In the genomic region with DNA sequence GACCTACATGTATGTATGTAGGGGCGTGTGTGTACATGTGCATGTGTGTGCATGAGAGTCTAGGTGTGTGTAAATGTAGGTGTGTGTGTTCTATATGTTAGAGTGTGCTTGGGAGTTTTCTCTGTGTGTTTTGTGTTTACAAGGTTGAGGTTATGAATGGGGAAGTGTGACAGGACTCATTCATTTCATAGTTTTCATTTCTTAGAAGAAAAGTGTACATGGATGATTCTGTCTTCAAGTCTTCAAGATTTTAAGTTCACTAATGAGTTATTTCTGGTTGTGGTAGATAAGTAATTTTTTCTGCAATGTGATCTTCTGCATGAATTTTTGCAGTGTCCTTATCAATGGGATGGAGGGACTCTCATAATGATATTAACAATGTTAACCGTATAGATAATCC, we compare ENCODE assay signal across 22 cellular contexts.
DNase-seq lines count a peak whose midpoint lies in the region; ATAC-seq lines count a peak whose summit lies in the region.
"Had no signal": no experiment of that assay in that cellular context is flagged by ENCODE, and none has a peak within 500 bp of the region (broad histone marks: within the 10 kb centered on the region; RNA-seq: fewer than 3 reads in every experiment).

No MANE protein-coding gene starts in this region.

- peak; percentile 59 for ATAC-seq in GM18499 (IDR thresholded peaks at IDR 0.05; ENCODE audit: insufficient read depth, unreplicated experiment)
- peak; percentile 42 for ATAC-seq in GM19468 (IDR thresholded peaks at IDR 0.05; ENCODE audit: extremely low read depth, unreplicated experiment)
- peak; percentile 45 for ATAC-seq in HG02798 (IDR thresholded peaks at IDR 0.05; ENCODE audit: poor library complexity, unreplicated experiment)
- peak; percentile 46 for ATAC-seq in HG03378 (IDR thresholded peaks at IDR 0.05; ENCODE audit: unreplicated experiment)
- ATAC-seq: effector memory CD8-positive, alpha-beta T cell; left ventricle myocardium superior had no signal

- DNase-seq in NCI-H1105 (lab: John Stamatoyannopoulos, UW) = no peak
- DNase-seq in HK-2 (ENCODE audit: unreplicated experiment) = no peak
- no peak for DNase-seq in AG08395 (ENCODE audit: low spot score)
- no peak for DNase-seq in HUDEP-2 (lab: John Stamatoyannopoulos, UW; ENCODE audit: unreplicated experiment in 76 of 76)
- DNase-seq: activated CD4-positive, alpha-beta T cell treated with anti-CD3 and anti-CD28 coated beads, Interleukin-2, amount 50 U/mL, for 48 hours; activated naive CD4-positive, alpha-beta T cell treated with anti-CD3 and anti-CD28 coated beads for 36 hours; activated T-cell treated with anti-CD3 and anti-CD28 coated beads, Interleukin-2, amount 50 U/mL, for 1 hour; aorta; effector memory CD8-positive, alpha-beta T cell; GF-D8; glutamatergic neuron; H7; left ventricle myocardium superior; NCI-H748 treated with DMSO at 0.1 percent for 48 hours; OCI-M1; retina; SHP77 treated with DMSO at 0.1 percent for 48 hours; testis had no signal
